In genomic region chr15:95716708-95717107, GRCh38 we compare ENCODE assay signal across 22 cellular contexts.
"Had no signal": no experiment of that assay in that cellular context is flagged by ENCODE, and none has a peak within 500 bp of the region (broad histone marks: within the 10 kb centered on the region; RNA-seq: fewer than 3 reads in every experiment).

No MANE protein-coding gene starts in this region.

- H3K27me3 Mint-ChIP-seq: activated B cell treated with CpG ODN at 0.5 μM for 24 hours; activated CD4-positive, alpha-beta memory T cell treated with anti-CD3 and anti-CD28 coated beads, Interleukin-2, amount 10 ng/mL, durations not matched to agents 7 days and 5 days; activated CD4-positive, alpha-beta T cell treated with anti-CD3 and anti-CD28 coated beads, Interleukin-2, amount 10 ng/mL, durations not matched to agents 7 days and 5 days; activated T-helper 17 cell treated with anti-CD3 and anti-CD28 coated beads, Interleukin-2, amount 50 U/mL, for 72 hours; T-helper 17 cell had no signal

- H3K36me3 Mint-ChIP-seq: activated naive CD8-positive, alpha-beta T cell had no signal

- H3K4me1 Mint-ChIP-seq: activated B cell treated with CpG ODN at 0.5 μM for 24 hours; activated CD4-positive, alpha-beta memory T cell treated with anti-CD3 and anti-CD28 coated beads, Interleukin-2, amount 10 ng/mL, durations not matched to agents 7 days and 5 days; activated CD4-positive, alpha-beta T cell treated with anti-CD3 and anti-CD28 coated beads, Interleukin-2, amount 10 ng/mL, durations not matched to agents 7 days and 5 days; activated T-helper 17 cell treated with anti-CD3 and anti-CD28 coated beads, Interleukin-2, amount 50 U/mL, for 72 hours; T-helper 17 cell had no signal

- H3K9me3 Mint-ChIP-seq: activated CD4-positive, alpha-beta T cell treated with anti-CD3 and anti-CD28 coated beads, Interleukin-2, amount 10 ng/mL, durations not matched to agents 7 days and 5 days; activated naive CD4-positive, alpha-beta T cell treated with anti-CD3 and anti-CD28 coated beads for 36 hours; activated T-helper 17 cell treated with anti-CD3 and anti-CD28 coated beads, Interleukin-2, amount 50 U/mL, for 72 hours had no signal

- H3K4me3 Mint-ChIP-seq: activated B cell treated with CpG ODN at 0.5 μM for 24 hours; activated CD4-positive, alpha-beta memory T cell treated with anti-CD3 and anti-CD28 coated beads, Interleukin-2, amount 10 ng/mL, durations not matched to agents 7 days and 5 days; activated CD4-positive, alpha-beta T cell treated with anti-CD3 and anti-CD28 coated beads, Interleukin-2, amount 10 ng/mL, durations not matched to agents 7 days and 5 days; activated naive CD4-positive, alpha-beta T cell treated with anti-CD3 and anti-CD28 coated beads for 36 hours; activated naive CD8-positive, alpha-beta T cell; activated T-helper 17 cell treated with anti-CD3 and anti-CD28 coated beads, Interleukin-2, amount 50 U/mL, for 72 hours; T-helper 17 cell had no signal

- H3K27ac Mint-ChIP-seq: activated B cell treated with CpG ODN at 0.5 μM for 24 hours; activated CD4-positive, alpha-beta memory T cell treated with anti-CD3 and anti-CD28 coated beads, Interleukin-2, amount 10 ng/mL, durations not matched to agents 7 days and 5 days; activated CD4-positive, alpha-beta T cell treated with anti-CD3 and anti-CD28 coated beads, Interleukin-2, amount 10 ng/mL, durations not matched to agents 7 days and 5 days; activated naive CD4-positive, alpha-beta T cell treated with anti-CD3 and anti-CD28 coated beads for 36 hours; activated naive CD8-positive, alpha-beta T cell; activated T-helper 17 cell treated with anti-CD3 and anti-CD28 coated beads, Interleukin-2, amount 50 U/mL, for 72 hours; T-helper 17 cell had no signal

- DNase-seq: activated B cell treated with CpG ODN at 0.5 μM for 24 hours; activated CD4-positive, alpha-beta memory T cell treated with anti-CD3 and anti-CD28 coated beads, Interleukin-2, amount 10 ng/mL, durations not matched to agents 7 days and 5 days; activated CD4-positive, alpha-beta T cell treated with anti-CD3 and anti-CD28 coated beads, Interleukin-2, amount 10 ng/mL, durations not matched to agents 7 days and 5 days; activated gamma-delta T cell; activated naive CD4-positive, alpha-beta T cell treated with anti-CD3 and anti-CD28 coated beads for 36 hours; activated T-cell treated with anti-CD3 and anti-CD28 coated beads for 4 hours; activated T-cell treated with anti-CD3 and anti-CD28 coated beads, Interleukin-2, amount 50 U/mL, for 48 hours; Karpas-422; MM.1S; NCI-H1105; NCI-H1436; NCI-H1694 treated with DMSO at 0.1 percent for 48 hours; NCI-H2029 treated with DMSO at 0.1 percent for 48 hours; NCI-H345; NCI-H510A; NCI-H526 treated with DMSO at 0.1 percent for 48 hours; NCI-H82; SIG-M5; T-helper 17 cell; T-helper 9 cell had no signal
